Comparison of ENCODE assay signal across 9 cellular contexts in the genomic region with DNA sequence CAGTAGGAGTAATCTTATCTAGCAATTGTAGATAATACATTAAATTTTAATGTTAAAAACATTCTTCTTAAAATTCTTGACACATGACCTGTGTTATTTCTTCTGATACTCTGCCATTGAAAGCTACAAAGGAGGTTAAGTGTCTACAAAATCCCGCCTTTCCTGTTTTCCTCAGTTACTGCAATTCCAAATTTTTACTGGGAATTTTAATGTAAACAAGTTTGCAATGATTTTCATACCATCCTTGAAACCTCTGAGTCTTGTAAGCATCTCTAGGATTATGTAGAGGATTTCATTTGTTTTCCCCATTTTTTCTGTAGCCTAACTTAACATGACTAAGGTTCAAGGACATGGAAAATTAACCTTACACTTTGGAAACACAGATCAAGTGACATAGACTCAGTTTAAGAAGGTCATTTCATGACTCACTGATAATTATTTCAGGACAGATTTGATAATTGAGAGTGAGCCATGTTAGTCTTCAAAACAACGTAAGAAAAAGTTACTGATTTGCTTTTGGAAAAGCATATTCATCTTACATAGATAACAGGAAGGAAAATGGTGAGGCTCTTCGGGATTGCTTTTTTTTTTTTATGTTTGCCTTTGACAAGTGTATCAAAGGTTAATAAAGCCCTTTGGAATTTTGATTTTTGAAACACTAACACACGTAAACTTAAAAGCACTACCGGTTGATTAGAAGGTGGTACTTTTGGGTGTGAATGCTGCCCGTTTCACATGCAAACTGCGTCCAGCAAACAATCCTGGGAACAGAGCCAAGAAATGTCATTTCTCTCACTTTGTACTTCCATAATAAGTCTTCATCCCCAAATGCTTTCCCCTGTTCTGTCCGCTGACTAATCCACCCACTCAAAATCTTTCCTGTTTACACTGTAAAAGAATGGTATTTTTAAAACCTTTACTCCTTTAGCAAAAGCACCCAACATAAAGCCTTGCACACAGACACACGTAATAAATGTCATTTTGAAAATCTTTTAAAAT. TPM values are rescaled to one million over a fixed set of nuclear protein-coding genes. Genes with fewer than 3 reads are reported as not detected.
DNase-seq lines count a peak whose midpoint lies in the region; ATAC-seq, FAIRE-seq and TF ChIP-seq lines count a peak whose summit lies in the region.
"Had no signal": no experiment of that assay in that cellular context is flagged by ENCODE, and none has a peak within 500 bp of the region (broad histone marks: within the 10 kb centered on the region; RNA-seq: fewer than 3 reads in every experiment).

No MANE protein-coding gene starts in this region.

- H3K4me3 Mint-ChIP-seq in astrocyte (ENCODE audit: unreplicated experiment) = no peak overlapping the region
- H3K4me3 Mint-ChIP-seq in type B pancreatic cell = peak overlapping the region; percentile 34

- H3K4me1 Mint-ChIP-seq in astrocyte (ENCODE audit: low read depth, unreplicated experiment) = peaks cover 33% of the 10 kb centered on the region
- H3K4me1 Mint-ChIP-seq in type B pancreatic cell (ENCODE audit: unreplicated experiment) = peaks cover 19% of the 10 kb centered on the region

- H3K4me2 ChIP-seq in astrocyte (ENCODE audit: low read length) = peak overlapping the region; percentile 73

- H3K4me1 ChIP-seq in astrocyte (ENCODE audit: insufficient read depth, low read length) = peaks cover 30% of the 10 kb centered on the region

- no peak overlapping the region for H3K27ac Mint-ChIP-seq in astrocyte (ENCODE audit: unreplicated experiment)
- no peak overlapping the region for H3K27ac Mint-ChIP-seq in type B pancreatic cell

- TF ChIP-seq CTCF in astrocyte (IDR thresholded peaks at IDR 0.05; ENCODE audit: insufficient read depth, low read depth, low read length) (no peak), kidney epithelial cell (IDR thresholded peaks at IDR 0.05; ENCODE audit: insufficient read depth, low read length, poor library complexity, severe bottlenecking) (no peak), type B pancreatic cell (conservative IDR thresholded peaks at IDR 0.05) (no peak)

- no peaks in the 10 kb centered on the region for H4K20me1 ChIP-seq in astrocyte (ENCODE audit: insufficient read depth, low read length)

- peak overlapping the region; percentile 2 for H3K9ac ChIP-seq in astrocyte (ENCODE audit: low read length)

- ATAC-seq in GM21367 (IDR thresholded peaks at IDR 0.05; ENCODE audit: unreplicated experiment) = no peak

- H3K27ac ChIP-seq in astrocyte (ENCODE audit: low read depth, low read length) = no peak overlapping the region

- DNase-seq in NCI-H345 (lab: John Stamatoyannopoulos, UW) (peak; percentile 37), NCI-H345 treated with DMSO at 0.1 percent for 48 hours (lab: John Stamatoyannopoulos, UW; ENCODE audit: unreplicated experiment) (no peak), astrocyte (ENCODE audit: low read depth) (peak; percentile 86), kidney epithelial cell (ENCODE audit: low read depth) (peak; percentile 31), type B pancreatic cell (ENCODE audit: extremely low spot score, unreplicated experiment) (no peak), NCI-H1048 (lab: John Stamatoyannopoulos, UW) (no peak), NCI-H1436 (lab: John Stamatoyannopoulos, UW) (no peak)
- DNase-seq: activated effector memory CD4-positive, alpha-beta T cell treated with anti-CD3 and anti-CD28 coated beads, Interleukin-2, amount 50 U/mL, for 16 hours had no signal

- no peaks in the 10 kb centered on the region for H3K9me3 ChIP-seq in astrocyte (ENCODE audit: insufficient read depth, low read depth, low read length)

- H3K4me3 ChIP-seq in astrocyte (ENCODE audit: insufficient read depth, low read depth, low read length) (peak overlapping the region; percentile 35), kidney epithelial cell (ENCODE audit: low read depth, low read length) (no peak overlapping the region)

- H3K79me2 ChIP-seq in astrocyte (ENCODE audit: insufficient read depth, low read length) = no peaks in the 10 kb centered on the region

- H3K27me3 ChIP-seq in astrocyte (ENCODE audit: insufficient read depth, low read length) (no peaks in the 10 kb centered on the region), kidney epithelial cell (ENCODE audit: control insufficient read depth, insufficient read depth, low read length) (no peaks in the 10 kb centered on the region)

- peak; percentile 23 for FAIRE-seq in astrocyte (lab: Jason Lieb, UNC)

- H3K36me3 ChIP-seq in astrocyte (ENCODE audit: insufficient read depth, low read length) = no peaks in the 10 kb centered on the region
- no peaks in the 10 kb centered on the region for H3K36me3 ChIP-seq in kidney epithelial cell (ENCODE audit: control insufficient read depth, insufficient read depth, low read length)

- no peaks in the 10 kb centered on the region for H3K27me3 Mint-ChIP-seq in astrocyte (ENCODE audit: low read depth, unreplicated experiment)
- peaks cover 24% of the 10 kb centered on the region for H3K27me3 Mint-ChIP-seq in type B pancreatic cell

- H2AFZ ChIP-seq in astrocyte (ENCODE audit: low read depth, low read length) = no peak overlapping the region

- H3K9me3 Mint-ChIP-seq in astrocyte (ENCODE audit: unreplicated experiment) (peaks cover 2% of the 10 kb centered on the region), type B pancreatic cell (no peaks in the 10 kb centered on the region)

- no peaks in the 10 kb centered on the region for H3K36me3 Mint-ChIP-seq in astrocyte (ENCODE audit: low read depth, unreplicated experiment)
- H3K36me3 Mint-ChIP-seq in type B pancreatic cell = no peaks in the 10 kb centered on the region

RNA-seq across cellular contexts. Expression of a gene that starts 39.4 kb away (rescaled TPM):
- total RNA-seq in astrocyte (174 and 181 TPM in 2 replicates), kidney epithelial cell (75.3 and 87.1 TPM in 2 replicates), type B pancreatic cell (ENCODE audit: low replicate concordance) (76.7 and 118 TPM in 2 replicates)

Comparison
In these comparisons a context has a peak if more than half of its experiments do, and no peak if none do; other contexts are left out.
1. DNase-seq: peak in NCI-H345 (single experiment), astrocyte (single experiment) and kidney epithelial cell (single experiment); none in NCI-H345 treated with DMSO at 0.1 percent for 48 hours (single experiment), type B pancreatic cell (single experiment), NCI-H1048 (single experiment) and NCI-H1436 (single experiment).